ENCODE assay signal across 8 cellular contexts in genomic region chr3:17233398-17233800, GRCh38.
DNase-seq lines count a peak whose midpoint lies in the region; ATAC-seq and TF ChIP-seq lines count a peak whose summit lies in the region.

No MANE protein-coding gene starts in this region.

- peaks cover 0 to 11% (median 0%) of the 10 kb centered on the region in 3 donors for H3K36me3 ChIP-seq in esophagus squamous epithelium

- intact Hi-C loops in esophagus squamous epithelium (cut with DNase I), result loop anchor here (10.0 kb wide), 1 partner anchor 629 kb away; the partner anchor contains the start of gene DAZL

- no peaks in the 10 kb centered on the region for H3K36me3 Mint-ChIP-seq in nephron (ENCODE audit: low read depth)

- no peaks in the 10 kb centered on the region for H3K4me1 Mint-ChIP-seq in nephron

- no peaks in the 10 kb centered on the region for H3K27me3 Mint-ChIP-seq in nephron (ENCODE audit: low read depth)

- TF ChIP-seq CTCF in esophagus squamous epithelium (IDR thresholded peaks at IDR 0.05), result peak; percentile 16 to 76 (median 50)
- TF ChIP-seq CTCF in nephron (IDR thresholded peaks at IDR 0.05; ENCODE audit: unreplicated experiment in 3 of 3), result peak; percentile 68 to 78 (median 72)

- H3K27ac Mint-ChIP-seq in nephron, result peak overlapping the region in 1 of 3 experiments; percentile 17

- no peak for TF ChIP-seq POLR2A in esophagus squamous epithelium (IDR thresholded peaks at IDR 0.05)

- H3K4me3 ChIP-seq in esophagus squamous epithelium, result no peak overlapping the region

- 50 to 58% methylated on average over 3 of the region's 3 CpGs for WGBS in esophagus squamous epithelium, 2 donors

- H3K27me3 ChIP-seq in esophagus squamous epithelium, result no peaks in the 10 kb centered on the region

- H3K9me3 Mint-ChIP-seq in nephron, result no peaks in the 10 kb centered on the region

- no peak overlapping the region for H3K27ac ChIP-seq in esophagus squamous epithelium

- ATAC-seq in GM19023 (IDR thresholded peaks at IDR 0.05; ENCODE audit: unreplicated experiment), result peak; percentile 86
- ATAC-seq in HG03095 (IDR thresholded peaks at IDR 0.05; ENCODE audit: unreplicated experiment), result peak; percentile 75

- H3K4me3 Mint-ChIP-seq in nephron, result no peak overlapping the region

- H3K4me1 ChIP-seq in esophagus squamous epithelium, result no peaks in the 10 kb centered on the region

- in situ Hi-C loops in Caki2 (cut with HindIII; ENCODE audit: low pct_unique_long_range_greater_than_20kb, low sequenced_read_pairs), result no loop called here

- H3K9me3 ChIP-seq in esophagus squamous epithelium, result no peaks in the 10 kb centered on the region

- DNase-seq in Caki2 (ENCODE audit: low read depth) (peak; percentile 41), NCI-H2227 treated with DMSO at 0.1 percent for 48 hours (lab: John Stamatoyannopoulos, UW) (peak; percentile 66), esophagus squamous epithelium (lab: John Stamatoyannopoulos, UW) (no peak), ecto neural progenitor cell (ENCODE audit: low spot score) (no peak)
- peak; percentile 39 to 48 for DNase-seq in activated CD4-positive, alpha-beta T cell treated with anti-CD3 and anti-CD28 coated beads for 4 hours

Comparison
In these comparisons a context has a peak if more than half of its experiments do, and no peak if none do; other contexts are left out.
1. DNase-seq: peak in Caki2 (single experiment), NCI-H2227 treated with DMSO at 0.1 percent for 48 hours (single experiment) and activated CD4-positive, alpha-beta T cell treated with anti-CD3 and anti-CD28 coated beads for 4 hours (2 of 2); none in esophagus squamous epithelium (single experiment) and ecto neural progenitor cell (single experiment).